In the genomic region with DNA sequence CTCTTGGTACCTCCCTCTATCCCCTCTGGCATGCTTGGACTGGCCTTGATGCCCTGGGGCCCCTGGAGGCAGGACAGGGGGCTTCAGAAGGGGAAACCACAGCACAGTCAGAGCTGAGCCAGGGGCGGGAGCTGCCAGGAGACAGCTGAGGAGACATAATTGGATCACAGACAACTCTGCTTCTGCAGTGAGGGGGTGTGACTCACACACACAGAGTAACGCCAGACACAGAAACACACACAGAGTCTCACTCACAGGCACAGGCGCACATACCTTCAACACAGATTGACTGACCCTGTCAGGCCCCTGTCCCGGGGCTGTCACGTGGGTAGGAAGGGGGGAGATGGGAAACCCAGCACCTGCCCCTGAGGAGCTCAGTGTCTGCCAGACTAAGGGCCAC, we compare ENCODE assay signal across 10 cellular contexts. TPM values are rescaled to one million over a fixed set of nuclear protein-coding genes. Genes with fewer than 3 reads are reported as not detected.
DNase-seq lines count a peak whose midpoint lies in the region; ATAC-seq and TF ChIP-seq lines count a peak whose summit lies in the region.
"Had no signal": no experiment of that assay in that cellular context is flagged by ENCODE, and none has a peak within 500 bp of the region (broad histone marks: within the 10 kb centered on the region; RNA-seq: fewer than 3 reads in every experiment).

No MANE protein-coding gene starts in this region.

- TF ChIP-seq CTCF in choroid plexus epithelial cell (conservative IDR thresholded peaks at IDR 0.05; ENCODE audit: low read depth, low read length) = no peak
- no peak for TF ChIP-seq CTCF in mesothelial cell of epicardium (IDR thresholded peaks at IDR 0.05; ENCODE audit: unreplicated experiment)
- TF ChIP-seq CTCF in GM13977 (IDR thresholded peaks at IDR 0.05; ENCODE audit: extremely low read depth, insufficient read depth, missing control alignments) = no peak

- no peaks in the 10 kb centered on the region for H3K27me3 Mint-ChIP-seq in mesothelial cell of epicardium (ENCODE audit: low read depth)

- no peak overlapping the region for H3K4me3 Mint-ChIP-seq in mesothelial cell of epicardium

- in situ Hi-C loops in GM13977 (cut with MboI; ENCODE audit: low pct_unique_long_range_greater_than_20kb, low sequenced_read_pairs, unreplicated experiment) = no loop called here

- no peaks in the 10 kb centered on the region for H3K9me3 Mint-ChIP-seq in mesothelial cell of epicardium

- peaks cover 26% of the 10 kb centered on the region for H3K4me1 Mint-ChIP-seq in mesothelial cell of epicardium

- no peak overlapping the region for H3K4me3 ChIP-seq in choroid plexus epithelial cell (ENCODE audit: low read depth, low read length)

- ATAC-seq in GM21717 (IDR thresholded peaks at IDR 0.05; ENCODE audit: unreplicated experiment) (no peak), HG03139 (IDR thresholded peaks at IDR 0.05; ENCODE audit: unreplicated experiment) (no peak)
- ATAC-seq: HCT116 had no signal

- DNase-seq in AG08395 (ENCODE audit: low spot score) (peak; percentile 98), MV-4-11 (lab: John Stamatoyannopoulos, UW) (peak; percentile 22), choroid plexus epithelial cell (ENCODE audit: low read depth) (peak; percentile 94), mesothelial cell of epicardium (ENCODE audit: low spot score in 2 of 2, unreplicated experiment in 2 of 2) (no peak), GM13977 (ENCODE audit: low spot score) (no peak), NCI-H1092 (lab: John Stamatoyannopoulos, UW) (no peak)
- DNase-seq: DMS79 treated with DMSO at 0.1 percent for 48 hours had no signal

- H3K36me3 Mint-ChIP-seq in mesothelial cell of epicardium = no peaks in the 10 kb centered on the region

- H3K27ac Mint-ChIP-seq in mesothelial cell of epicardium = peak overlapping the region; percentile 85

RNA-seq across cellular contexts. Expression of a gene that starts 20.6 kb away (rescaled TPM):
- total RNA-seq in mesothelial cell of epicardium = 51.1 to 54.9 TPM (median 54.7 TPM) in 3 replicates

RNA-seq across cellular contexts. Expression of a gene that starts 21.1 kb away (rescaled TPM):
- 154 to 163 TPM (median 155 TPM) in 3 replicates for total RNA-seq in mesothelial cell of epicardium

RNA-seq across cellular contexts. Expression of a gene that starts 40.9 kb away (rescaled TPM):
- 44.0 to 48.0 TPM (median 45.0 TPM) in 3 replicates for total RNA-seq in mesothelial cell of epicardium

Comparison
In these comparisons a context has a peak if more than half of its experiments do, and no peak if none do; other contexts are left out.
1. DNase-seq: peak in AG08395 (single experiment), MV-4-11 (single experiment) and choroid plexus epithelial cell (single experiment); none in mesothelial cell of epicardium (0 of 2), GM13977 (single experiment) and NCI-H1092 (single experiment).